In the genomic region with DNA sequence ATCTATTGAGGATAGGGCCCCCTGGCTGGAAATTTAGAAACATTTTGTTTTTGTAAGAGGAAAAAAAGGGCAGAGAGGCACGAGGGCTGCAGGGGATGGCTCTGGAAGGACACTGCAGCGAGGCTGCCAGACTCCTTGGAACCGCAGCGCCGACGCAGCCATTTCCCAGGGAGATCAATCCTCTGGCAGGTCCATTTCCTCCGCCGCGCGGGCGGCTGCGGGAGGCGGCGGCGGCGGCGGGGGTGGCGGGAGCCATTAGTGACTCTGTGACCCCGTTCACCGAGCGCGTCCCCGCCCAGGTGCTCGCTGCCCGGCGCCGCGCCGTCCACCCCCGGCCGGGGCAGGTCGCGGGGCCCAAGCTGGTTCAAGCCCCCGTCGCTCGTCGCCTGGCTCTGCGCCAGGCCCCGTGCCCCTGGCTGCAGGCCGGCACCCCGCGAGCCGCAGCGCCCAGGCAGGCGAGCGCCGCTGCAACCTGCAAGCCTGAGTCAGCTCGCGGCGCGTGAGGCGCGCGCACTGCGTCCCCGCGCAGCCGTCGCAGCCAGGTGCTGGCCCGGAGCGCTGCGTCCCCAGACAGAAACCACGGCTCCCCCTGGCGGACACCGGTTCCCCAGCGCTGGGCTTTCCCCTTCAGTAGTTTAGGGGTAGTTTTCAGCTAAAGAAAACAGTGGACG, we compare ENCODE assay signal across 8 cellular contexts.
A peak's percentile ranks its signal among the peaks of the same experiment; 100 is the strongest.
DNase-seq lines count a peak whose midpoint lies in the region; ATAC-seq and TF ChIP-seq lines count a peak whose summit lies in the region.

No MANE protein-coding gene starts in this region.

- H3K4me1 ChIP-seq in mucosa of descending colon (ENCODE audit: low read depth), result peaks cover 11% of the 10 kb centered on the region

- H3K9me3 ChIP-seq in mucosa of descending colon, result no peaks in the 10 kb centered on the region

- no peaks in the 10 kb centered on the region for H3K36me3 ChIP-seq in mucosa of descending colon (ENCODE audit: low read depth)

- TF ChIP-seq CTCF in HL-60 (IDR thresholded peaks at IDR 0.05; ENCODE audit: insufficient read depth, low read length), result peak; percentile 73
- peak; percentile 87 for TF ChIP-seq CTCF in epithelial cell of esophagus (IDR thresholded peaks at IDR 0.05; ENCODE audit: insufficient read depth, low read depth, low read length, missing control alignments)
- peak; percentile 83 for TF ChIP-seq CTCF in mucosa of descending colon (IDR thresholded peaks at IDR 0.05)

- intact Hi-C loops in mucosa of descending colon (cut with DNase I, micrococcal nuclease), result loop anchor here (5.0 to 10.0 kb wide), 6 partner anchors 190 to 602 kb away; no protein-coding TSS in a partner anchor

- H3K4me3 ChIP-seq in HL-60 (replicated peaks; ENCODE audit: insufficient read depth, low read length) (peak overlapping the region; percentile 44), epithelial cell of esophagus (ENCODE audit: low read length) (peak overlapping the region; percentile 34), mucosa of descending colon (peak overlapping the region; percentile 38)

- DNase-seq in COLO668 (lab: John Stamatoyannopoulos, UW; ENCODE audit: unreplicated experiment) (peak; percentile 98), HL-60 (ENCODE audit: low read depth in 1 of 2, low spot score in 1 of 2) (peak; percentile 71 to 92), NOMO-1 treated with DMSO at 0.1 percent for 48 hours (lab: John Stamatoyannopoulos, UW; ENCODE audit: unreplicated experiment) (peak; percentile 86), epithelial cell of esophagus (ENCODE audit: low read depth) (peak; percentile 90), mucosa of descending colon (peak; percentile 92 to 98 (median 95))
- peak; percentile 97 for DNase-seq in activated CD8-positive, alpha-beta memory T cell treated with anti-CD3 and anti-CD28 coated beads, Interleukin-2, amount 50 U/mL, for 4 hours
- peak; percentile 93 for DNase-seq in stimulated activated CD8-positive, alpha-beta memory T cell treated with anti-CD3 and anti-CD28 coated beads, Interleukin-4, amount 100 ng/mL, for 24 hours (ENCODE audit: low read depth)

- no peaks in the 10 kb centered on the region for H3K27me3 ChIP-seq in HL-60 (ENCODE audit: insufficient read depth, poor library complexity, severe bottlenecking)

- no peak overlapping the region for H3K27ac ChIP-seq in HL-60 (replicated peaks)

- ATAC-seq in GM19455 (IDR thresholded peaks at IDR 0.05; ENCODE audit: unreplicated experiment) (peak; percentile 89), mucosa of descending colon (peak; percentile 92)
